ENCODE assay signal across 21 cellular contexts in genomic region chr12:10178766-10179165, GRCh38. TPM values are rescaled to one million over a fixed set of nuclear protein-coding genes. Genes with fewer than 3 reads are reported as not detected.
"Had no signal": no experiment of that assay in that cellular context is flagged by ENCODE, and none has a peak within 500 bp of the region (broad histone marks: within the 10 kb centered on the region; RNA-seq: fewer than 3 reads in every experiment).

Gene TMEM52B (plus strand): TSS chr12:10179032. CDS start chr12:10179575, 543 bp downstream.

- H3K36me3 ChIP-seq: cardiac muscle cell, esophagus muscularis mucosa, spleen, suprapubic skin, upper lobe of left lung had no signal

- DNase-seq: activated CD4-positive, alpha-beta T cell treated with anti-CD3 and anti-CD28 coated beads, Interleukin-2, amount 50 U/mL, for 48 hours; activated CD4-positive, CD25-positive, alpha-beta regulatory T cell treated with anti-CD3 and anti-CD28 coated beads, Interleukin-2, amount 50 U/mL, for 72 hours; activated CD8-positive, alpha-beta memory T cell treated with anti-CD3 and anti-CD28 coated beads, Interleukin-2, amount 10 ng/mL, durations not matched to agents 7 days and 5 days; activated naive CD4-positive, alpha-beta T cell treated with anti-CD3 and anti-CD28 coated beads, Interleukin-2, amount 50 U/mL, for 16 hours; activated T-cell treated with anti-CD3 and anti-CD28 coated beads, Interleukin-2, amount 50 U/mL, for 1 hour; dorsolateral prefrontal cortex; foreskin fibroblast; head of caudate nucleus; psoas muscle; spleen; T-helper 1 cell; T1000; upper lobe of left lung had no signal

- H3K9me3 ChIP-seq: esophagus muscularis mucosa, psoas muscle, spleen, suprapubic skin, upper lobe of left lung had no signal

- H3K4me1 ChIP-seq: psoas muscle had no signal

- ATAC-seq: activated CD8-positive, alpha-beta memory T cell treated with anti-CD3 and anti-CD28 coated beads, Interleukin-2, amount 10 ng/mL, durations not matched to agents 7 days and 5 days; left lobe of liver; psoas muscle; sciatic nerve had no signal

- H3K4me3 ChIP-seq: cardiac muscle cell, dorsolateral prefrontal cortex, esophagus muscularis mucosa, psoas muscle, spleen, suprapubic skin, upper lobe of left lung had no signal

- FAIRE-seq: endometrium had no signal

- H3K27me3 ChIP-seq: cardiac muscle cell, esophagus muscularis mucosa, upper lobe of left lung had no signal

- H3K27ac ChIP-seq: cardiac muscle cell, dorsolateral prefrontal cortex, esophagus muscularis mucosa, psoas muscle, spleen, suprapubic skin, upper lobe of left lung had no signal

RNA-seq across cellular contexts. Expression of gene TMEM52B, which starts in this region (rescaled TPM):
- total RNA-seq: activated CD8-positive, alpha-beta memory T cell treated with anti-CD3 and anti-CD28 coated beads, Interleukin-2, amount 10 ng/mL, durations not matched to agents 7 days and 5 days; cardiac muscle cell; left lobe of liver; osteocyte; psoas muscle had no signal
- polyA plus RNA-seq: cardiac muscle cell, neural cell, psoas muscle had no signal
